Comparison of ENCODE assay signal across 8 cellular contexts in genomic region chr10:102418612-102419560, GRCh38. TPM values are rescaled to one million over a fixed set of nuclear protein-coding genes. Genes with fewer than 3 reads are reported as not detected.
DNase-seq lines count a peak whose midpoint lies in the region; ATAC-seq and TF ChIP-seq lines count a peak whose summit lies in the region.

TSS of gene PSD (minus strand) at chr10:102418785. CDS start at chr10:102417038, 1,747 bp downstream.

- H3K27me3 Mint-ChIP-seq in IgD-negative memory B cell, result peaks cover 27% of the 10 kb centered on the region

- peaks cover 2% of the 10 kb centered on the region for H3K36me3 Mint-ChIP-seq in IgD-negative memory B cell

- no peaks in the 10 kb centered on the region for H3K9me3 Mint-ChIP-seq in IgD-negative memory B cell

- in situ Hi-C loops in gastrocnemius medialis (cut with MboI; ENCODE audit: low sequenced_read_pairs in 4 of 4), result no loop called here

- TF ChIP-seq CTCF in fibroblast of villous mesenchyme (IDR thresholded peaks at IDR 0.05; ENCODE audit: insufficient read depth, low read depth, low read length) (no peak), gastrocnemius medialis (IDR thresholded peaks at IDR 0.05 in 4 of 5, conservative IDR thresholded peaks at IDR 0.05 in 1 of 5) (no peak)

- H3K27ac ChIP-seq in BLaER1 (no peak within 1 kb of the TSS), SK-N-MC (no peak within 1 kb of the TSS), gastrocnemius medialis (no peak within 1 kb of the TSS)

- peak within 1 kb of the TSS in 2 of 3 donors; percentile 83 to 95 for H3K27ac Mint-ChIP-seq in IgD-negative memory B cell

- H3K4me1 Mint-ChIP-seq in IgD-negative memory B cell, result peaks cover 10 to 20% (median 12%) of the 10 kb centered on the region in 3 donors

- DNase-seq in SK-N-MC (ENCODE audit: low read depth, low spot score) (no peak), fibroblast of villous mesenchyme (ENCODE audit: low read depth) (no peak), gastrocnemius medialis (no peak), A172 (ENCODE audit: low spot score) (no peak), SIG-M5 (lab: John Stamatoyannopoulos, UW) (no peak)

- H3K9me3 ChIP-seq in BLaER1 (no peaks in the 10 kb centered on the region), SK-N-MC (ENCODE audit: low read depth, low read length) (no peaks in the 10 kb centered on the region), gastrocnemius medialis (no peaks in the 10 kb centered on the region)

- H3K4me2 ChIP-seq in BLaER1, result peak within 1 kb of the TSS; percentile 98

- peaks cover 56% of the 10 kb centered on the region for H3K27me3 ChIP-seq in BLaER1
- peaks cover 33 to 50% (median 39%) of the 10 kb centered on the region in 3 donors for H3K27me3 ChIP-seq in gastrocnemius medialis

- H4K20me1 ChIP-seq in BLaER1, result peaks cover 18% of the 10 kb centered on the region; the same call in 1 of the 2 replicates

- peaks cover 33% of the 10 kb centered on the region for H3K4me1 ChIP-seq in BLaER1
- H3K4me1 ChIP-seq in gastrocnemius medialis, result peaks cover 27 to 30% of the 10 kb centered on the region in 2 donors

- H3K36me3 ChIP-seq in BLaER1 (peaks cover 10% of the 10 kb centered on the region), SK-N-MC (ENCODE audit: insufficient read depth, low read length) (no peaks in the 10 kb centered on the region), gastrocnemius medialis (no peaks in the 10 kb centered on the region)

- intact Hi-C loops in gastrocnemius medialis (cut with DNase I; ENCODE audit: low total_unique reads), result no loop called here

- peak within 1 kb of the TSS; percentile 97 for H3K4me3 ChIP-seq in BLaER1
- peak within 1 kb of the TSS; percentile 90 for H3K4me3 ChIP-seq in SK-N-MC
- peak within 1 kb of the TSS; percentile 89 for H3K4me3 ChIP-seq in fibroblast of villous mesenchyme (ENCODE audit: low read depth, low read length)
- H3K4me3 ChIP-seq in gastrocnemius medialis, result peak within 1 kb of the TSS; percentile 82 to 92 (median 87)

- peak within 1 kb of the TSS; percentile 48 to 99 (median 82) for H3K4me3 Mint-ChIP-seq in IgD-negative memory B cell

- no peak for ATAC-seq in gastrocnemius medialis
- ATAC-seq in GM18498 (IDR thresholded peaks at IDR 0.05; ENCODE audit: unreplicated experiment), result no peak

- no peak for TF ChIP-seq POLR2A in gastrocnemius medialis (IDR thresholded peaks at IDR 0.05)

- no peak within 1 kb of the TSS for H3K9ac ChIP-seq in BLaER1
- H3K9ac ChIP-seq in SK-N-MC (ENCODE audit: insufficient read length), result no peak within 1 kb of the TSS

RNA-seq across cellular contexts. Expression of gene PSD, which starts in this region (rescaled TPM):
- 2.8 TPM for polyA plus RNA-seq in IgD-negative memory B cell
- total RNA-seq in fibroblast of villous mesenchyme (1.6 and 2.2 TPM in 2 replicates), gastrocnemius medialis (1 to 10 TPM in 1 of 4 donors, under 1 TPM in 1, not detected in 2; 0.35 to 2.6 TPM)
- total RNA-seq in A172 (2014; rRNA removed; shearing (Covaris generic)), result 0.07 TPM in 1 of 2 replicates, not detected in the other
